Comparison of ENCODE assay signal across 16 cellular contexts in the genomic region with DNA sequence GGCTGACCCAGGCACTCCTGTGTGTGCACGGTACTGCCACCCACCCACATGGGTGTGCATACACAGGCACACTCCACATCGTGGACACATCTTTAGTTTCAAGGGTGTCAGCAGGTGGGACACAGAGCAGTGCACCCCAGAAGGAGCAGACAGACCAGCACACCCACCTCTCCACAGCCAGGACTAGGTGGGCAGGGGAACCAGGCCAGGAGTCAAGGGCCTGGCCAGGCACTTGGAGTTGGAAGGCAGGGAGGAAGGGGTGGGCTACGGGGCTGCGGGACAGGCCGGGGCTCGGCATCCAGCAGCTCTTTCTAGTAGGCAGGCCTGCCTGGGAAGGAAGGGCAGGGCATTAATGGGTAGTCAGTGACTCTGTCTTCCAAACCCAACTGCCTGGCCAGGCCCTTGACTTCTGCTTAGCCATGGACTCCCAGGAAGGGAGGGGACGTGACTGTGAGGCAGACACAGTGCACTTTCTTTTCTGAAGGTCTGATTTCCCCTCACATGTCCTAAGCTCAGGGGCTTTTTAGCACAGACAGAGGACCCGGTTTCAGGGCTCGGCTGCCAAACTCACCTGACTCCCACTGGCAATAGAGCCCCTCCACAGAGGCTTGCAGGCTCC. TPM values are rescaled to one million over a fixed set of nuclear protein-coding genes. Genes with fewer than 3 reads are reported as not detected.
DNase-seq lines count a peak whose midpoint lies in the region; ATAC-seq, FAIRE-seq and TF ChIP-seq lines count a peak whose summit lies in the region.
"Had no signal": no experiment of that assay in that cellular context is flagged by ENCODE, and none has a peak within 500 bp of the region (broad histone marks: within the 10 kb centered on the region; RNA-seq: fewer than 3 reads in every experiment).

No MANE protein-coding gene starts in this region.

- peaks cover 0 to 22% (median 0%) of the 10 kb centered on the region in 4 donors for H3K27me3 ChIP-seq in esophagus muscularis mucosa
- H3K27me3 ChIP-seq in suprapubic skin: no peaks in the 10 kb centered on the region
- H3K27me3 ChIP-seq: SJCRH30 had no signal

- no peak overlapping the region for H3K27ac ChIP-seq in esophagus muscularis mucosa (replicated peaks in 1 of 4)
- H3K27ac ChIP-seq in suprapubic skin: no peak overlapping the region
- H3K27ac ChIP-seq: SJCRH30, WERI-Rb-1 had no signal

- DNase-seq in activated T-cell treated with anti-CD3 and anti-CD28 coated beads, Interleukin-2, amount 50 U/mL, for 4 hours: peak; percentile 2
- DNase-seq in activated T-cell treated with anti-CD3 and anti-CD28 coated beads for 4 hours: no peak
- peak; percentile 3 for DNase-seq in D721Med (ENCODE audit: insufficient read length, low spot score)
- peak; percentile 91 for DNase-seq in esophagus muscularis mucosa (ENCODE audit: extremely low spot score)
- DNase-seq in suprapubic skin (ENCODE audit: low spot score in 2 of 2): peak; percentile 39 to 74
- no peak for DNase-seq in T-helper 17 cell
- DNase-seq in NCI-H2196 (lab: John Stamatoyannopoulos, UW; ENCODE audit: unreplicated experiment): no peak
- DNase-seq: CD4-positive, alpha-beta memory T cell; MM.1S; nucleus accumbens; SJCRH30; stimulated activated CD4-positive, alpha-beta T cell treated with anti-CD3 and anti-CD28 coated beads, Interleukin-1b, Interleukin-23, amount 100 ng/mL, for 48 hours; WERI-Rb-1 had no signal

- no peak overlapping the region for H3K27ac Mint-ChIP-seq in T-helper 17 cell
- H3K27ac Mint-ChIP-seq: T-helper 1 cell treated with Interleukin-12 subunit alpha and Interleukin-12 subunit beta and Interleukin-4 antibody, amounts not matched to agents 30 μg/mL and 1 μg/mL, for 36 hours had no signal

- 83% methylated on average over 2 of the region's 9 CpGs for WGBS in esophagus muscularis mucosa
- WGBS in suprapubic skin: 84% methylated on average over 5 of the region's 9 CpGs

- no peaks in the 10 kb centered on the region for H3K36me3 Mint-ChIP-seq in activated T-cell treated with anti-CD3 and anti-CD28 coated beads, Interleukin-2, amount 50 U/mL, for 4 hours (ENCODE audit: insufficient read depth)
- H3K36me3 Mint-ChIP-seq in T-helper 17 cell (ENCODE audit: low read depth): no peaks in the 10 kb centered on the region
- H3K36me3 Mint-ChIP-seq: CD4-positive, alpha-beta memory T cell had no signal

- H3K36me3 ChIP-seq in esophagus muscularis mucosa: no peaks in the 10 kb centered on the region
- H3K36me3 ChIP-seq in suprapubic skin: no peaks in the 10 kb centered on the region
- H3K36me3 ChIP-seq: SJCRH30, WERI-Rb-1 had no signal

- H3K27me3 Mint-ChIP-seq in activated T-cell treated with anti-CD3 and anti-CD28 coated beads, Interleukin-2, amount 50 U/mL, for 4 hours (ENCODE audit: low read depth): no peaks in the 10 kb centered on the region
- no peaks in the 10 kb centered on the region for H3K27me3 Mint-ChIP-seq in T-helper 17 cell
- H3K27me3 Mint-ChIP-seq: CD4-positive, alpha-beta memory T cell had no signal

- H3K4me1 Mint-ChIP-seq in activated T-cell treated with anti-CD3 and anti-CD28 coated beads, Interleukin-2, amount 50 U/mL, for 4 hours (ENCODE audit: low read depth): peaks cover 9% of the 10 kb centered on the region
- peaks cover 15% of the 10 kb centered on the region for H3K4me1 Mint-ChIP-seq in T-helper 17 cell

- intact Hi-C loops in esophagus muscularis mucosa (cut with DNase I): no loop called here

- H3K4me3 ChIP-seq in esophagus muscularis mucosa: no peak overlapping the region
- no peak overlapping the region for H3K4me3 ChIP-seq in suprapubic skin
- H3K4me3 ChIP-seq: mucosa of descending colon, SJCRH30 had no signal

- no peaks in the 10 kb centered on the region for H3K9me3 Mint-ChIP-seq in activated T-cell treated with anti-CD3 and anti-CD28 coated beads, Interleukin-2, amount 50 U/mL, for 4 hours
- H3K9me3 Mint-ChIP-seq: T-helper 1 cell treated with Interleukin-12 subunit alpha and Interleukin-12 subunit beta and Interleukin-4 antibody, amounts not matched to agents 30 μg/mL and 1 μg/mL, for 36 hours had no signal

- TF ChIP-seq POLR2A in esophagus muscularis mucosa (IDR thresholded peaks at IDR 0.05; ENCODE audit: low read depth) (no peak), suprapubic skin (IDR thresholded peaks at IDR 0.05) (no peak)

- no peak for TF ChIP-seq CTCF in D721Med (IDR thresholded peaks at IDR 0.05; ENCODE audit: insufficient read depth, missing control alignments)
- no peak for TF ChIP-seq CTCF in esophagus muscularis mucosa (IDR thresholded peaks at IDR 0.05)
- no peak for TF ChIP-seq CTCF in suprapubic skin (IDR thresholded peaks at IDR 0.05)

- peaks cover 0 to 8% (median 0%) of the 10 kb centered on the region in 4 donors for H3K9me3 ChIP-seq in esophagus muscularis mucosa
- H3K9me3 ChIP-seq in suprapubic skin: no peaks in the 10 kb centered on the region
- no peaks in the 10 kb centered on the region for H3K9me3 ChIP-seq in T-helper 17 cell (ENCODE audit: control insufficient read depth, low read length, poor library complexity, severe bottlenecking)
- H3K9me3 ChIP-seq: mucosa of descending colon, SJCRH30 had no signal

- no peak for ATAC-seq in activated T-cell treated with anti-CD3 and anti-CD28 coated beads, Interleukin-2, amount 50 U/mL, for 4 hours
- ATAC-seq in T-helper 17 cell (no peak), HG02938 (IDR thresholded peaks at IDR 0.05; ENCODE audit: unreplicated experiment) (no peak)
- ATAC-seq: mucosa of descending colon had no signal

- no peak for FAIRE-seq in D721Med (lab: Jason Lieb, UNC)

- TF ChIP-seq EP300 in esophagus muscularis mucosa (IDR thresholded peaks at IDR 0.05): no peak
- no peak for TF ChIP-seq EP300 in suprapubic skin (IDR thresholded peaks at IDR 0.05)

- H3K4me3 Mint-ChIP-seq in activated T-cell treated with anti-CD3 and anti-CD28 coated beads, Interleukin-2, amount 50 U/mL, for 4 hours: no peak overlapping the region
- no peak overlapping the region for H3K4me3 Mint-ChIP-seq in T-helper 17 cell
- H3K4me3 Mint-ChIP-seq: CD4-positive, alpha-beta memory T cell; T-helper 1 cell treated with Interleukin-12 subunit alpha and Interleukin-12 subunit beta and Interleukin-4 antibody, amounts not matched to agents 30 μg/mL and 1 μg/mL, for 36 hours had no signal

- H3K4me1 ChIP-seq in esophagus muscularis mucosa (peaks cover 0 to 6% (median 0%) of the 10 kb centered on the region in 4 donors), suprapubic skin (no peaks in the 10 kb centered on the region)
- H3K4me1 ChIP-seq: SJCRH30 had no signal

RNA-seq across cellular contexts. Expression of gene RASGEF1A, which starts 14.6 kb away (rescaled TPM):
- under 1 TPM; 0.29 to 0.60 (median 0.38) TPM for total RNA-seq in activated T-cell treated with anti-CD3 and anti-CD28 coated beads, Interleukin-2, amount 50 U/mL, for 4 hours
- total RNA-seq in esophagus muscularis mucosa (1 to 10 TPM in 2 of 4 donors, under 1 TPM in 2; 0.42 to 7.1 (median 1.0) TPM), suprapubic skin (1 to 10 TPM in 1 of 4 donors, under 1 TPM in 3; 0.59 to 2.6 (median 0.79) TPM), T-helper 17 cell (1 to 10 TPM; 3.1 to 3.4 TPM)
- total RNA-seq: SJCRH30 had no signal

Comparison
In these comparisons a context has a peak if more than half of its experiments do, and no peak if none do; other contexts are left out.
1. DNase-seq: peak in activated T-cell treated with anti-CD3 and anti-CD28 coated beads, Interleukin-2, amount 50 U/mL, for 4 hours (single experiment), D721Med (single experiment), esophagus muscularis mucosa (single experiment) and suprapubic skin (2 of 2); none in activated T-cell treated with anti-CD3 and anti-CD28 coated beads for 4 hours (single experiment), T-helper 17 cell (0 of 3) and NCI-H2196 (single experiment).